24 cellular contexts compared by ENCODE assay signal in genomic region chr14:75164809-75165208, GRCh38.
"Had no signal": no experiment of that assay in that cellular context is flagged by ENCODE, and none has a peak within 500 bp of the region (broad histone marks: within the 10 kb centered on the region; RNA-seq: fewer than 3 reads in every experiment).

No MANE protein-coding gene starts in this region.

- H3K27me3 ChIP-seq: ascending aorta, brain microvascular endothelial cell, foreskin keratinocyte, neutrophil, stomach, testis, upper lobe of left lung, vagina had no signal

- H3K27ac ChIP-seq: brain microvascular endothelial cell, foreskin keratinocyte, neutrophil, psoas muscle, upper lobe of left lung, vagina had no signal

- H3K4me3 ChIP-seq: ascending aorta, psoas muscle, smooth muscle cell, stomach, testis, upper lobe of left lung, vagina had no signal

- DNase-seq: activated CD4-positive, alpha-beta memory T cell treated with anti-CD3 and anti-CD28 coated beads, Interleukin-2, amount 10 ng/mL, durations not matched to agents 7 days and 5 days; activated CD4-positive, alpha-beta T cell treated with anti-CD3 and anti-CD28 coated beads for 1 hour; activated CD4-positive, alpha-beta T cell treated with anti-CD3 and anti-CD28 coated beads, Interleukin-2, amount 10 ng/mL, durations not matched to agents 7 days and 5 days; activated CD8-positive, alpha-beta memory T cell treated with anti-CD3 and anti-CD28 coated beads, Interleukin-2, amount 50 U/mL, for 48 hours; activated T-cell treated with anti-CD3 and anti-CD28 coated beads, Interleukin-2, amount 50 U/mL, for 4 hours; brain microvascular endothelial cell; endodermal cell; foreskin keratinocyte; islet precursor cell; left cardiac atrium; left ventricle myocardium superior; psoas muscle; stimulated activated CD4-positive, alpha-beta T cell treated with anti-CD3 and anti-CD28 coated beads, Interleukin-1b, Interleukin-23, amount 100 ng/mL, for 48 hours; stimulated activated CD4-positive, alpha-beta T cell treated with anti-CD3 and anti-CD28 coated beads, Interleukin-4, amount 100 ng/mL, for 4 hours; stimulated activated naive B cell treated with anti-CD40 and anti-IgM and Interleukin-4, amounts not matched to agents 10 μg/mL and 1 μg/mL and 100 μg/mL, for 72 hours; stomach; T-helper 2 cell; testis; upper lobe of left lung had no signal

- ATAC-seq: activated T-cell treated with anti-CD3 and anti-CD28 coated beads, Interleukin-2, amount 50 U/mL, for 4 hours; esophagus mucosa; foreskin keratinocyte; left ventricle myocardium superior; psoas muscle; stimulated activated naive B cell treated with anti-CD40 and anti-IgM and Interleukin-4, amounts not matched to agents 10 μg/mL and 1 μg/mL and 100 μg/mL, for 72 hours had no signal

- H3K9me3 ChIP-seq: ascending aorta, neutrophil, psoas muscle, stomach, testis, upper lobe of left lung, vagina had no signal

- H3K36me3 ChIP-seq: ascending aorta, brain microvascular endothelial cell, neutrophil, upper lobe of left lung, vagina had no signal
